In genomic region chr6:114580882-114581281, GRCh38 we compare ENCODE assay signal across 25 cellular contexts.
"Had no signal": no experiment of that assay in that cellular context is flagged by ENCODE, and none has a peak within 500 bp of the region (broad histone marks: within the 10 kb centered on the region; RNA-seq: fewer than 3 reads in every experiment).

No MANE protein-coding gene starts in this region.

- H3K4me3 ChIP-seq: cardiac muscle cell, SK-N-MC had no signal

- H3K27ac ChIP-seq: brain microvascular endothelial cell, cardiac muscle cell, SK-N-MC had no signal

- H3K36me3 ChIP-seq: brain microvascular endothelial cell, cardiac muscle cell had no signal

- H3K27me3 ChIP-seq: brain microvascular endothelial cell, cardiac muscle cell had no signal

- ATAC-seq: activated T-helper 17 cell treated with anti-CD3 and anti-CD28 coated beads, Interleukin-2, amount 50 U/mL, for 72 hours; T-cell had no signal

- FAIRE-seq: TTC549 had no signal

- DNase-seq: activated CD4-positive, alpha-beta memory T cell treated with anti-CD3 and anti-CD28 coated beads for 36 hours; activated CD4-positive, alpha-beta T cell treated with anti-CD3 and anti-CD28 coated beads, Interleukin-2, amount 10 ng/mL, durations not matched to agents 7 days and 5 days; activated CD4-positive, CD25-positive, alpha-beta regulatory T cell; activated gamma-delta T cell; activated naive CD4-positive, alpha-beta T cell treated with anti-CD3 and anti-CD28 coated beads for 36 hours; activated T-cell treated with anti-CD3 and anti-CD28 coated beads for 4 hours; activated T-cell treated with anti-CD3 and anti-CD28 coated beads, Interleukin-2, amount 50 U/mL, for 48 hours; brain microvascular endothelial cell; KG1; MV-4-11; NCI-H1092 treated with DMSO at 0.1 percent for 48 hours; NCI-H1417 treated with DMSO at 0.1 percent for 48 hours; NCI-H1694; NCI-H2029 treated with DMSO at 0.1 percent for 48 hours; NCI-H345; NCI-H510A; NCI-H526 treated with DMSO at 0.1 percent for 48 hours; NK-92 treated with Interleukin-12 subunit alpha and Interleukin-12 subunit beta, amount 100 ng/mL, for 24 hours; T-cell; T-helper 2 cell; T1000 had no signal
